In the genomic region with DNA sequence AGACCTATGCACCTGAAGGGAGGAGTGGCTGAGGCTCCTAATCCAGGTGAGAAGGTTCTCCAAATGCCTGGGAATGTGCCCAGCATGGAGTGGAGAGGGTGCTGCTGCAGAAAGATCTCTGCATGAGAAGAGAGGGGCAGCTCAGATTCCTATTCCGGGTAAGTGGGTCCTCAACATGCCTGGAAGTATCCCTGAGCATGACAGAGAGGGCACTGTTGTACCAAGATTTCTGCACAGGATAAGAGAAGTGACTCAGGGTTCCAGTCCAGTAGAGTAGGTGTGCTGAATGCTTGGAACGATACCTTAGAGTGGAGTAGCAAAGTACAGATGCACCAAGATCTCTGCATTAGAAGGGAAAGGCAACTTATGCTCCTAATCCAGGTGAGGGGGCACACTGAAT, we compare ENCODE assay signal across 4 cellular contexts. TPM values are rescaled to one million over a fixed set of nuclear protein-coding genes. Genes with fewer than 3 reads are reported as not detected.
"Had no signal": no experiment of that assay in that cellular context is flagged by ENCODE, and none has a peak within 500 bp of the region (broad histone marks: within the 10 kb centered on the region; RNA-seq: fewer than 3 reads in every experiment).

No MANE protein-coding gene starts in this region.

RNA-seq across cellular contexts. Expression of gene CST1, which starts 15.8 kb away (rescaled TPM):
- total RNA-seq: HepG2, HT1080, IMR-90, K562 had no signal

RNA-seq across cellular contexts. Expression of gene CST4, which starts 46.1 kb away (rescaled TPM):
- total RNA-seq: HepG2, HT1080, IMR-90, K562 had no signal
